16 cellular contexts compared by ENCODE assay signal in genomic region chr7:44432381-44432977, GRCh38. TPM values are rescaled to one million over a fixed set of nuclear protein-coding genes. Genes with fewer than 3 reads are reported as not detected.
DNase-seq lines count a peak whose midpoint lies in the region; ATAC-seq, FAIRE-seq and TF ChIP-seq lines count a peak whose summit lies in the region.
"Had no signal": no experiment of that assay in that cellular context is flagged by ENCODE, and none has a peak within 500 bp of the region (broad histone marks: within the 10 kb centered on the region; RNA-seq: fewer than 3 reads in every experiment).

No MANE protein-coding gene starts in this region.

- peak overlapping the region; percentile 69 for H3K4me2 ChIP-seq in BLaER1

- H3K9me3 ChIP-seq in BLaER1, result no peaks in the 10 kb centered on the region
- H3K9me3 ChIP-seq in CD8-positive, alpha-beta T cell (ENCODE audit: low read length), result no peaks in the 10 kb centered on the region
- H3K9me3 ChIP-seq: SJCRH30 had no signal

- H3K9ac ChIP-seq in BLaER1, result no peak overlapping the region; the same call in 1 of the 2 replicates

- no peaks in the 10 kb centered on the region for H3K27me3 Mint-ChIP-seq in CD8-positive, alpha-beta T cell (ENCODE audit: low read depth)
- no peaks in the 10 kb centered on the region for H3K27me3 Mint-ChIP-seq in WTC11 (ENCODE audit: low read depth)
- H3K27me3 Mint-ChIP-seq: B cell had no signal

- H3K36me3 Mint-ChIP-seq in CD8-positive, alpha-beta T cell, result peaks cover 44% of the 10 kb centered on the region
- H3K36me3 Mint-ChIP-seq in WTC11, result peaks cover 2% of the 10 kb centered on the region; the same call in 1 of the 2 replicates

- H4K20me1 ChIP-seq in BLaER1, result peaks cover 98% of the 10 kb centered on the region

- no peak overlapping the region for H3K4me3 Mint-ChIP-seq in CD8-positive, alpha-beta T cell
- H3K4me3 Mint-ChIP-seq in WTC11, result no peak overlapping the region
- H3K4me3 Mint-ChIP-seq: B cell had no signal

- ATAC-seq in CD8-positive, alpha-beta T cell, result no peak
- ATAC-seq in WTC11 (no peak), HG03457 (IDR thresholded peaks at IDR 0.05; ENCODE audit: unreplicated experiment) (no peak), GM18505 (IDR thresholded peaks at IDR 0.05; ENCODE audit: unreplicated experiment) (no peak), HG03571 (IDR thresholded peaks at IDR 0.05; ENCODE audit: unreplicated experiment) (no peak)

- peaks cover 39% of the 10 kb centered on the region for H3K4me1 ChIP-seq in BLaER1
- no peaks in the 10 kb centered on the region for H3K4me1 ChIP-seq in CD8-positive, alpha-beta T cell (ENCODE audit: insufficient read depth, low read length)
- H3K4me1 ChIP-seq: SJCRH30 had no signal

- H3K4me3 ChIP-seq in BLaER1, result no peak overlapping the region
- no peak overlapping the region for H3K4me3 ChIP-seq in CD8-positive, alpha-beta T cell (ENCODE audit: low read depth, low read length)
- H3K4me3 ChIP-seq: SJCRH30 had no signal

- no peak for FAIRE-seq in H54 (lab: Jason Lieb, UNC)
- FAIRE-seq: GM19239 had no signal

- peaks cover 49% of the 10 kb centered on the region for H3K36me3 ChIP-seq in BLaER1
- H3K36me3 ChIP-seq in CD8-positive, alpha-beta T cell (ENCODE audit: insufficient read depth, low read length), result peaks cover 6% of the 10 kb centered on the region

- peak overlapping the region; percentile 60 for H3K27ac Mint-ChIP-seq in CD8-positive, alpha-beta T cell
- H3K27ac Mint-ChIP-seq in WTC11, result peak overlapping the region; percentile 24
- H3K27ac Mint-ChIP-seq: B cell had no signal

- no peak overlapping the region for H3K27ac ChIP-seq in BLaER1
- no peak overlapping the region for H3K27ac ChIP-seq in CD8-positive, alpha-beta T cell (ENCODE audit: low read depth, low read length)
- H3K27ac ChIP-seq: SJCRH30 had no signal

- TF ChIP-seq CTCF in CD8-positive, alpha-beta T cell (IDR thresholded peaks at IDR 0.05), result no peak
- no peak for TF ChIP-seq CTCF in WTC11 (IDR thresholded peaks at IDR 0.05)

- TF ChIP-seq POLR2A in H54 (IDR thresholded peaks at IDR 0.05; ENCODE audit: low read depth, low read length) (no peak), GM18505 (IDR thresholded peaks at IDR 0.05; ENCODE audit: borderline replicate concordance, extremely low read depth, insufficient read depth, insufficient read length) (no peak)

- DNase-seq in CD8-positive, alpha-beta T cell, result no peak
- DNase-seq in WTC11 (ENCODE audit: low spot score) (no peak), germinal center (ENCODE audit: low spot score) (peak; percentile 37), H54 (ENCODE audit: insufficient read length, low spot score) (no peak)
- DNase-seq: COR-L47, NCI-H1436 treated with DMSO at 0.1 percent for 48 hours, NCI-H2081, NCI-H510A treated with DMSO at 0.1 percent for 48 hours, RPMI8226, SJCRH30 had no signal

- H3K27me3 ChIP-seq in BLaER1, result no peaks in the 10 kb centered on the region
- no peaks in the 10 kb centered on the region for H3K27me3 ChIP-seq in CD8-positive, alpha-beta T cell (ENCODE audit: insufficient read depth, low read length)
- H3K27me3 ChIP-seq: SJCRH30 had no signal

- H3K9me3 Mint-ChIP-seq in CD8-positive, alpha-beta T cell, result no peaks in the 10 kb centered on the region
- H3K9me3 Mint-ChIP-seq in WTC11, result no peaks in the 10 kb centered on the region

- POLR2A ChIA-PET in CD8-positive, alpha-beta T cell (lab: Charles Lee), result interaction anchor here (0.5 kb wide), 1 partner anchor 170 kb away, joined by 3 read pairs; no protein-coding TSS in a partner anchor
- POLR2A ChIA-PET in WTC11 (lab: Charles Lee), result interaction anchor here (0.8 kb wide), 1 partner anchor 78 kb away, joined by 4 read pairs; no protein-coding TSS in a partner anchor

- CTCF ChIA-PET in CD8-positive, alpha-beta T cell (lab: Charles Lee), result interaction anchor here (0.6 to 2.3 kb wide), 5 partner anchors 8 to 251 kb away, joined by 3 to 9 read pairs (median 4); no protein-coding TSS in a partner anchor
- CTCF ChIA-PET in WTC11 (lab: Charles Lee), result interaction anchor here (1.1 to 2.6 kb wide), 5 partner anchors 83 to 380 kb away, joined by 4 to 19 read pairs (median 6); no protein-coding TSS in a partner anchor

- H3K4me1 Mint-ChIP-seq in CD8-positive, alpha-beta T cell (ENCODE audit: low read depth), result peaks cover 58% of the 10 kb centered on the region
- H3K4me1 Mint-ChIP-seq in WTC11, result peaks cover 11% of the 10 kb centered on the region

- intact Hi-C loops in CD8-positive, alpha-beta T cell (cut with DNase I, micrococcal nuclease), result no loop called here

TF ChIP-seq in WTC11, 78 proteins besides CTCF, POLR2A, EP300 and RAD21:
- no peak for TF ChIP-seq E2F1 (CRISPR knock-in tag; IDR thresholded peaks at IDR 0.05)
- no peak for TF ChIP-seq CREM (CRISPR knock-in tag; IDR thresholded peaks at IDR 0.05)
- TF ChIP-seq SP1 (CRISPR knock-in tag; conservative IDR thresholded peaks at IDR 0.05), result no peak
- no peak for TF ChIP-seq GABPB1 (CRISPR knock-in tag; IDR thresholded peaks at IDR 0.05)
- TF ChIP-seq, protein P1, sequence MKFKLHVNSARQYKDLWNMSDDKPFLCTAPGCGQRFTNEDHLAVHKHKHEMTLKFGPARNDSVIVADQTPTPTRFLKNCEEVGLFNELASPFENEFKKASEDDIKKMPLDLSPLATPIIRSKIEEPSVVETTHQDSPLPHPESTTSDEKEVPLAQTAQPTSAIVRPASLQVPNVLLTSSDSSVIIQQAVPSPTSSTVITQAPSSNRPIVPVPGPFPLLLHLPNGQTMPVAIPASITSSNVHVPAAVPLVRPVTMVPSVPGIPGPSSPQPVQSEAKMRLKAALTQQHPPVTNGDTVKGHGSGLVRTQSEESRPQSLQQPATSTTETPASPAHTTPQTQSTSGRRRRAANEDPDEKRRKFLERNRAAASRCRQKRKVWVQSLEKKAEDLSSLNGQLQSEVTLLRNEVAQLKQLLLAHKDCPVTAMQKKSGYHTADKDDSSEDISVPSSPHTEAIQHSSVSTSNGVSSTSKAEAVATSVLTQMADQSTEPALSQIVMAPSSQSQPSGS (CRISPR knock-in tag; IDR thresholded peaks at IDR 0.05; ENCODE audit: borderline replicate concordance, low read depth), result no peak

RNA-seq across cellular contexts. Expression of gene NUDCD3, which starts 58.0 kb away (rescaled TPM):
- 10 to 100 TPM; 40.6 to 45.9 TPM for total RNA-seq in CD8-positive, alpha-beta T cell
- 71.8 to 83.9 TPM (median 82.7 TPM) in 3 replicates for total RNA-seq in WTC11 (2021)
